Comparison of ENCODE assay signal across 15 cellular contexts in genomic region chr7:155921086-155921803, GRCh38.
"Had no signal": no experiment of that assay in that cellular context is flagged by ENCODE, and none has a peak within 500 bp of the region (broad histone marks: within the 10 kb centered on the region; RNA-seq: fewer than 3 reads in every experiment).

No MANE protein-coding gene starts in this region.

- H3K4me1 ChIP-seq: vagina had no signal

- H3K9me3 ChIP-seq: thyroid gland, vagina had no signal

- H3K27ac ChIP-seq: coronary artery, vagina had no signal

- H3K36me3 ChIP-seq: thyroid gland, vagina had no signal

- ATAC-seq: activated naive CD4-positive, alpha-beta T cell treated with anti-CD3 and anti-CD28 coated beads, Interleukin-2, amount 50 U/mL, for 72 hours; left ventricle myocardium superior; sciatic nerve; stimulated activated effector memory CD8-positive, alpha-beta T cell treated with anti-CD3 and anti-CD28 coated beads, Interleukin-12 subunit alpha, Interleukin-12 subunit beta, amount 100 ng/mL, for 72 hours had no signal

- H3K4me3 ChIP-seq: coronary artery, thyroid gland, vagina had no signal

- H3K27me3 ChIP-seq: thyroid gland, vagina had no signal

- DNase-seq: activated CD4-positive, alpha-beta memory T cell treated with anti-CD3 and anti-CD28 coated beads, Interleukin-2, amount 10 ng/mL, durations not matched to agents 7 days and 5 days; activated CD4-positive, alpha-beta T cell treated with anti-CD3 and anti-CD28 coated beads for 4 hours; activated T-cell treated with anti-CD3 and anti-CD28 coated beads, Interleukin-2, amount 50 U/mL, for 24 hours; amniotic stem cell; foreskin fibroblast; hypothalamus; kidney glomerular epithelial cell; left ventricle myocardium superior; stimulated activated CD4-positive, alpha-beta T cell treated with anti-CD3 and anti-CD28 coated beads, Interleukin-12 subunit alpha, Interleukin-12 subunit beta, amount 100 ng/mL, for 4 hours had no signal
